ENCODE assay signal across 8 cellular contexts in genomic region chr7:134605978-134606923, GRCh38. TPM values are rescaled to one million over a fixed set of nuclear protein-coding genes. Genes with fewer than 3 reads are reported as not detected.
DNase-seq lines count a peak whose midpoint lies in the region; ATAC-seq and TF ChIP-seq lines count a peak whose summit lies in the region.

No MANE protein-coding gene starts in this region.

- peak; percentile 25 to 71 (median 52) for DNase-seq in CD8-positive, alpha-beta T cell
- DNase-seq in KBM-7 = peak; percentile 49
- peak; percentile 85 for DNase-seq in SK-MEL-5 (ENCODE audit: low read depth, low spot score)
- DNase-seq in activated naive CD4-positive, alpha-beta T cell treated with anti-CD3 and anti-CD28 coated beads, Interleukin-2, amount 10 ng/mL, durations not matched to agents 7 days and 5 days = peak; percentile 70
- DNase-seq in head of caudate nucleus = peak; percentile 23 to 93 (median 76)
- peak; percentile 75 for DNase-seq in pons (ENCODE audit: low spot score)
- peak; percentile 82 for DNase-seq in ureter (ENCODE audit: low spot score)

- POLR2A ChIA-PET in CD8-positive, alpha-beta T cell (lab: Charles Lee) = interaction anchor here (0.9 kb wide), 1 partner anchor 40 kb away, joined by 3 read pairs; no protein-coding TSS in a partner anchor

- no peaks in the 10 kb centered on the region for H3K9me3 Mint-ChIP-seq in CD8-positive, alpha-beta T cell
- no peaks in the 10 kb centered on the region for H3K9me3 Mint-ChIP-seq in activated naive CD4-positive, alpha-beta T cell treated with anti-CD3 and anti-CD28 coated beads, Interleukin-2, amount 10 ng/mL, durations not matched to agents 7 days and 5 days

- peak overlapping the region; percentile 29 for H3K4me3 Mint-ChIP-seq in CD8-positive, alpha-beta T cell
- no peak overlapping the region for H3K4me3 Mint-ChIP-seq in activated naive CD4-positive, alpha-beta T cell treated with anti-CD3 and anti-CD28 coated beads, Interleukin-2, amount 10 ng/mL, durations not matched to agents 7 days and 5 days

- in situ Hi-C loops in KBM-7 (cut with MboI; ENCODE audit: low pct_unique_long_range_greater_than_20kb, low sequenced_read_pairs) (no loop called here), SK-MEL-5 (cut with HindIII; ENCODE audit: low pct_unique_long_range_greater_than_20kb, low sequenced_read_pairs) (no loop called here)

- no peaks in the 10 kb centered on the region for H3K9me3 ChIP-seq in CD8-positive, alpha-beta T cell (ENCODE audit: low read length)

- peak; percentile 89 for ATAC-seq in CD8-positive, alpha-beta T cell
- peak; percentile 73 for ATAC-seq in GM19467 (IDR thresholded peaks at IDR 0.05; ENCODE audit: unreplicated experiment)

- H3K4me1 ChIP-seq in CD8-positive, alpha-beta T cell (ENCODE audit: insufficient read depth, low read length) = no peaks in the 10 kb centered on the region

- no peak overlapping the region for H3K4me3 ChIP-seq in CD8-positive, alpha-beta T cell (ENCODE audit: low read depth, low read length)

- H3K27ac ChIP-seq in CD8-positive, alpha-beta T cell (ENCODE audit: low read depth, low read length) = no peak overlapping the region

- H3K36me3 Mint-ChIP-seq in CD8-positive, alpha-beta T cell = no peaks in the 10 kb centered on the region
- H3K36me3 Mint-ChIP-seq in activated naive CD4-positive, alpha-beta T cell treated with anti-CD3 and anti-CD28 coated beads, Interleukin-2, amount 10 ng/mL, durations not matched to agents 7 days and 5 days = no peaks in the 10 kb centered on the region

- H3K27me3 ChIP-seq in CD8-positive, alpha-beta T cell (ENCODE audit: insufficient read depth, low read length) = no peaks in the 10 kb centered on the region

- CTCF ChIA-PET in CD8-positive, alpha-beta T cell (lab: Charles Lee) = interaction anchor here (0.6 to 4.4 kb wide), 20 partner anchors 9 to 878 kb away, joined by 3 to 47 read pairs (median 4); no protein-coding TSS in a partner anchor
- CTCF ChIA-PET in activated naive CD4-positive, alpha-beta T cell treated with anti-CD3 and anti-CD28 coated beads, Interleukin-2, amount 10 ng/mL, durations not matched to agents 7 days and 5 days (lab: Charles Lee) = interaction anchor here (0.6 to 3.5 kb wide), 13 partner anchors 11 to 349 kb away, joined by 3 to 37 read pairs (median 3); no protein-coding TSS in a partner anchor

- intact Hi-C loops in CD8-positive, alpha-beta T cell (cut with DNase I, micrococcal nuclease) = loop anchor here (1.0 kb wide), 2 partner anchors 92 to 174 kb away; no protein-coding TSS in a partner anchor
- intact Hi-C loops in head of caudate nucleus (cut with DNase I) = loop anchor here (5.0 to 10.0 kb wide), 3 partner anchors 61 to 174 kb away; partner anchors contain the start of gene AKR1B15

- H3K4me1 Mint-ChIP-seq in CD8-positive, alpha-beta T cell (ENCODE audit: low read depth) = peaks cover 5% of the 10 kb centered on the region
- peaks cover 4% of the 10 kb centered on the region for H3K4me1 Mint-ChIP-seq in activated naive CD4-positive, alpha-beta T cell treated with anti-CD3 and anti-CD28 coated beads, Interleukin-2, amount 10 ng/mL, durations not matched to agents 7 days and 5 days

- H3K27me3 Mint-ChIP-seq in CD8-positive, alpha-beta T cell (ENCODE audit: low read depth) = peaks cover 28% of the 10 kb centered on the region
- H3K27me3 Mint-ChIP-seq in activated naive CD4-positive, alpha-beta T cell treated with anti-CD3 and anti-CD28 coated beads, Interleukin-2, amount 10 ng/mL, durations not matched to agents 7 days and 5 days = peaks cover 33% of the 10 kb centered on the region

- H3K27ac Mint-ChIP-seq in CD8-positive, alpha-beta T cell = no peak overlapping the region
- no peak overlapping the region for H3K27ac Mint-ChIP-seq in activated naive CD4-positive, alpha-beta T cell treated with anti-CD3 and anti-CD28 coated beads, Interleukin-2, amount 10 ng/mL, durations not matched to agents 7 days and 5 days

- TF ChIP-seq CTCF in CD8-positive, alpha-beta T cell (IDR thresholded peaks at IDR 0.05) = peak; percentile 95

- no peaks in the 10 kb centered on the region for H3K36me3 ChIP-seq in CD8-positive, alpha-beta T cell (ENCODE audit: insufficient read depth, low read length)

RNA-seq across cellular contexts. Expression of gene BPGM, which starts 40.4 kb away (rescaled TPM):
- total RNA-seq in CD8-positive, alpha-beta T cell = 10 to 100 TPM; 30.3 to 31.4 TPM
- total RNA-seq in SK-MEL-5 (2014; rRNA removed; shearing (Covaris generic)) = 21.8 and 22.6 TPM in 2 replicates
- 22.1 and 22.6 TPM in 2 replicates for polyA plus RNA-seq in SK-MEL-5 (2015; cell fraction: cytosol; rRNA removed)
- polyA plus RNA-seq in SK-MEL-5 (2015; cell fraction: nucleus; rRNA removed) = 5.5 and 6.9 TPM in 2 replicates
- 25.5 TPM for total RNA-seq in ureter

RNA-seq across cellular contexts. Expression of gene AKR1B15, which starts 57.3 kb away (rescaled TPM):
- total RNA-seq in CD8-positive, alpha-beta T cell = not detected
- 0.08 TPM in 1 of 2 replicates, not detected in the other for total RNA-seq in SK-MEL-5 (2014; rRNA removed; shearing (Covaris generic))
- polyA plus RNA-seq in SK-MEL-5 (2015; cell fraction: cytosol; rRNA removed) = not detected in 2 replicates
- polyA plus RNA-seq in SK-MEL-5 (2015; cell fraction: nucleus; rRNA removed) = not detected in 2 replicates
- 1.6 TPM for total RNA-seq in ureter
